Comparison of ENCODE assay signal across 18 cellular contexts in genomic region chrX:2316534-2316933, GRCh38.
"Had no signal": no experiment of that assay in that cellular context is flagged by ENCODE, and none has a peak within 500 bp of the region (broad histone marks: within the 10 kb centered on the region; RNA-seq: fewer than 3 reads in every experiment).

No MANE protein-coding gene starts in this region.

- H2AFZ ChIP-seq: hepatocyte had no signal

- DNase-seq: effector memory CD8-positive, alpha-beta T cell; foreskin keratinocyte; left colon; mammary epithelial cell; naive thymus-derived CD4-positive, alpha-beta T cell; nephron progenitor cell; right cardiac atrium; stimulated activated CD4-positive, alpha-beta T cell treated with anti-CD3 and anti-CD28 coated beads, Interleukin-4, amount 100 ng/mL, for 1 hour; stimulated activated CD8-positive, alpha-beta memory T cell treated with anti-CD3 and anti-CD28 coated beads, Interleukin-4, amount 100 ng/mL, for 48 hours; stimulated activated naive CD8-positive, alpha-beta T cell treated with anti-CD3 and anti-CD28 coated beads, Interleukin-15, Interleukin-2, amounts not matched to agents 100 U/mL and 50 U/mL, for 24 hours; thyroid gland had no signal

- H3K4me1 ChIP-seq: foreskin keratinocyte, suprapubic skin had no signal

- H3K4me3 ChIP-seq: esophagus muscularis mucosa, hepatocyte, suprapubic skin, thyroid gland had no signal

- FAIRE-seq: urothelium cell line had no signal

- H3K27me3 ChIP-seq: esophagus muscularis mucosa, foreskin keratinocyte, hepatocyte, neutrophil, suprapubic skin, thyroid gland had no signal

- H3K27ac ChIP-seq: epithelial cell of prostate, esophagus muscularis mucosa, foreskin keratinocyte, hepatocyte, neutrophil, suprapubic skin, thyroid gland had no signal

- H3K9me3 ChIP-seq: esophagus muscularis mucosa, neutrophil, suprapubic skin, thyroid gland had no signal

- ATAC-seq: effector memory CD8-positive, alpha-beta T cell; foreskin keratinocyte; left colon; naive thymus-derived CD4-positive, alpha-beta T cell; right cardiac atrium; stimulated activated effector memory CD8-positive, alpha-beta T cell treated with anti-CD3 and anti-CD28 coated beads, Interleukin-12 subunit alpha, Interleukin-12 subunit beta, amount 100 ng/mL, for 72 hours; stimulated activated naive CD8-positive, alpha-beta T cell treated with anti-CD3 and anti-CD28 coated beads, Interleukin-15, Interleukin-2, amounts not matched to agents 100 U/mL and 50 U/mL, for 24 hours had no signal

- H3K4me2 ChIP-seq: hepatocyte had no signal

- H3K36me3 ChIP-seq: esophagus muscularis mucosa, neutrophil, suprapubic skin, thyroid gland had no signal
